Comparison of ENCODE assay signal across 8 cellular contexts in genomic region chr15:88622605-88622975, GRCh38. TPM values are rescaled to one million over a fixed set of nuclear protein-coding genes. Genes with fewer than 3 reads are reported as not detected.
A peak's percentile ranks its signal among the peaks of the same experiment; 100 is the strongest.
DNase-seq lines count a peak whose midpoint lies in the region; TF ChIP-seq lines count a peak whose summit lies in the region.

No MANE protein-coding gene starts in this region.

- peaks cover 41% of the 10 kb centered on the region for H4K20me1 ChIP-seq in OCI-LY7 (ENCODE audit: insufficient read depth, low read length)

- H3K27ac ChIP-seq in OCI-LY7 (ENCODE audit: low read depth, low read length, poor library complexity, severe bottlenecking), result peak overlapping the region; percentile 73
- H3K27ac ChIP-seq in esophagus muscularis mucosa (replicated peaks in 1 of 4), result peak overlapping the region; percentile 82 to 94 (median 83)

- no TSS peak for BruUV-seq in OCI-LY7 (replicated peaks; lab: Mats Ljungman, UMichigan)

- H3K36me3 ChIP-seq in OCI-LY7 (ENCODE audit: insufficient read depth, low read length) (peaks cover 49% of the 10 kb centered on the region), esophagus muscularis mucosa (peaks cover 9 to 19% (median 15%) of the 10 kb centered on the region in 4 donors)

- H3K4me1 ChIP-seq in OCI-LY7 (ENCODE audit: insufficient read depth, low read length, poor library complexity, severe bottlenecking) (peaks cover 51% of the 10 kb centered on the region), esophagus muscularis mucosa (peaks cover 26 to 52% (median 46%) of the 10 kb centered on the region in 4 donors)

- peaks cover 64% of the 10 kb centered on the region for H3K79me2 ChIP-seq in OCI-LY7 (ENCODE audit: insufficient read depth, low read depth, low read length)

- peaks cover 0 to 2% (median 0%) of the 10 kb centered on the region in 4 donors for H3K27me3 ChIP-seq in esophagus muscularis mucosa

- H2AFZ ChIP-seq in OCI-LY7 (ENCODE audit: low read length), result no peak overlapping the region

- intact Hi-C loops in OCI-LY7 (cut with micrococcal nuclease; ENCODE audit: unreplicated experiment) (loop anchor here (2.0 to 10.0 kb wide), 5 partner anchors 75 to 462 kb away; partner anchors contain the start of genes ABHD2 and DET1), esophagus muscularis mucosa (cut with DNase I) (loop anchor here (5.0 kb wide), 2 partner anchors 155 to 275 kb away; partner anchors contain the start of genes HAPLN3, MRPL46 and MRPS11)

- WGBS in esophagus muscularis mucosa, result 60% methylated on average over 5 of the region's 5 CpGs

- TF ChIP-seq POLR2A in esophagus muscularis mucosa (IDR thresholded peaks at IDR 0.05; ENCODE audit: low read depth), result no peak

- TF ChIP-seq CTCF in GM12865 (IDR thresholded peaks at IDR 0.05; ENCODE audit: insufficient read depth, low read depth, low read length, missing control alignments) (no peak), OCI-LY7 (conservative IDR thresholded peaks at IDR 0.05; ENCODE audit: low read length) (no peak), esophagus muscularis mucosa (IDR thresholded peaks at IDR 0.05) (no peak), retinal pigment epithelial cell (conservative IDR thresholded peaks at IDR 0.05; ENCODE audit: low read depth, low read length) (no peak)

- DNase-seq in GM12865 (ENCODE audit: low read depth) (no peak), OCI-LY7 (ENCODE audit: low spot score) (no peak), esophagus muscularis mucosa (ENCODE audit: extremely low spot score) (no peak), retinal pigment epithelial cell (ENCODE audit: low read depth) (no peak), NCI-H774 (lab: John Stamatoyannopoulos, UW) (no peak), putamen (ENCODE audit: low spot score) (no peak), cortex of kidney (lab: John Stamatoyannopoulos, UW) (no peak)
- DNase-seq in stimulated activated CD8-positive, alpha-beta memory T cell treated with anti-CD3 and anti-CD28 coated beads, Interleukin-4, amount 100 ng/mL, for 48 hours, result no peak

- H3K9me3 ChIP-seq in OCI-LY7 (ENCODE audit: low read length) (no peaks in the 10 kb centered on the region), esophagus muscularis mucosa (no peaks in the 10 kb centered on the region)

- POLR2A ChIA-PET in OCI-LY7 (lab: Charles Lee), result interaction anchor here (0.8 to 2.0 kb wide), 4 partner anchors 14 to 155 kb away, joined by 3 to 5 read pairs (median 4); partner anchors contain the start of genes ISG20, MRPL46 and MRPS11

- H3K9me2 ChIP-seq in OCI-LY7 (ENCODE audit: insufficient read depth, low read length), result no peaks in the 10 kb centered on the region

- H3K4me3 ChIP-seq in GM12865 (ENCODE audit: low read depth, low read length) (peak overlapping the region; percentile 68), OCI-LY7 (ENCODE audit: low read depth, low read length, poor library complexity, severe bottlenecking) (peak overlapping the region; percentile 99), esophagus muscularis mucosa (peak overlapping the region; percentile 84 to 95 (median 88)), retinal pigment epithelial cell (ENCODE audit: low read length) (peak overlapping the region; percentile 93)

- TF ChIP-seq EP300 in esophagus muscularis mucosa (IDR thresholded peaks at IDR 0.05), result no peak

- peak overlapping the region; percentile 94 for H3K4me2 ChIP-seq in OCI-LY7 (ENCODE audit: low read length)

- CTCF ChIA-PET in OCI-LY7 (lab: Charles Lee; ENCODE audit: unreplicated experiment), result interaction anchor here (1.0 kb wide), 1 partner anchor 13 kb away, joined by 3 read pairs; no protein-coding TSS in a partner anchor

RNA-seq across cellular contexts. Expression of gene AEN, which starts 1.4 kb away (rescaled TPM):
- total RNA-seq in OCI-LY7 (2014; rRNA removed; shearing (Covaris generic)), result 55.9 and 66.6 TPM in 2 replicates
- total RNA-seq in OCI-LY7 (2022), result 41.7 and 43.1 TPM in 2 replicates
- total RNA-seq in esophagus muscularis mucosa, result 10 to 100 TPM; 13.3 to 29.0 (median 23.4) TPM

RNA-seq across cellular contexts. Expression of gene ISG20, which starts 16.2 kb away (rescaled TPM):
- 345 and 502 TPM in 2 replicates for total RNA-seq in OCI-LY7 (2014; rRNA removed; shearing (Covaris generic))
- total RNA-seq in OCI-LY7 (2022) (244 and 310 TPM in 2 replicates), esophagus muscularis mucosa (10 to 100 TPM in 2 of 4 donors, 1 to 10 TPM in 2; 6.1 to 21.2 (median 9.8) TPM)

Comparison
In these comparisons a context has a peak if more than half of its experiments do, and no peak if none do; other contexts are left out.
1. RNA of gene ISG20, which starts 16.2 kb away (total RNA-seq): 244 to 502 TPM in OCI-LY7; 6.1 to 21.2 TPM in esophagus muscularis mucosa; every median in the first group is over 10 times any median in the second.
2. Peak in every context shown above with its lines, with median percentiles within 50 percentile points of each other: H3K4me3 ChIP-seq.